In genomic region chr4:48778431-48779094, GRCh38 we compare ENCODE assay signal across 8 cellular contexts. TPM values are rescaled to one million over a fixed set of nuclear protein-coding genes. Genes with fewer than 3 reads are reported as not detected.
A peak's percentile ranks its signal among the peaks of the same experiment; 100 is the strongest.
DNase-seq lines count a peak whose midpoint lies in the region; ATAC-seq and TF ChIP-seq lines count a peak whose summit lies in the region.

No MANE protein-coding gene starts in this region.

- H3K9me3 Mint-ChIP-seq in CD4-positive, alpha-beta T cell, result no peaks in the 10 kb centered on the region
- no peaks in the 10 kb centered on the region for H3K9me3 Mint-ChIP-seq in activated naive CD8-positive, alpha-beta T cell treated with anti-CD3 and anti-CD28 coated beads, Interleukin-2, amount 50 U/mL, for 24 hours
- no peaks in the 10 kb centered on the region for H3K9me3 Mint-ChIP-seq in immature natural killer cell

- POLR2A ChIA-PET in CD4-positive, alpha-beta T cell (lab: Charles Lee), result interaction anchor here (0.5 to 4.5 kb wide), 16 partner anchors 9 to 645 kb away, joined by 3 to 51 read pairs (median 4); partner anchors contain the start of genes OCIAD1, OCIAD2 and TXK

- H3K27me3 ChIP-seq in CD4-positive, alpha-beta T cell (ENCODE audit: control insufficient read depth, insufficient read depth, low read length), result no peaks in the 10 kb centered on the region
- H3K27me3 ChIP-seq in stomach smooth muscle (ENCODE audit: control insufficient read depth in 1 of 2, insufficient read depth in 2 of 2, low read length in 2 of 2), result no peaks in the 10 kb centered on the region

- CTCF ChIA-PET in CD4-positive, alpha-beta T cell (lab: Charles Lee), result interaction anchor here (1.0 to 1.6 kb wide), 5 partner anchors 9 to 200 kb away, joined by 3 to 4 read pairs (median 3); no protein-coding TSS in a partner anchor

- H3K27me3 Mint-ChIP-seq in CD4-positive, alpha-beta T cell, result no peaks in the 10 kb centered on the region
- H3K27me3 Mint-ChIP-seq in activated naive CD8-positive, alpha-beta T cell treated with anti-CD3 and anti-CD28 coated beads, Interleukin-2, amount 50 U/mL, for 24 hours, result no peaks in the 10 kb centered on the region
- H3K27me3 Mint-ChIP-seq in immature natural killer cell (ENCODE audit: low read depth in 3 of 3), result peaks cover 4 to 15% (median 6%) of the 10 kb centered on the region in 3 donors

- no peaks in the 10 kb centered on the region for H3K9me3 ChIP-seq in CD4-positive, alpha-beta T cell (ENCODE audit: control insufficient read depth, low read length)
- no peaks in the 10 kb centered on the region for H3K9me3 ChIP-seq in stomach smooth muscle (ENCODE audit: control insufficient read depth in 2 of 2, low read length in 2 of 2)

- ATAC-seq in CD4-positive, alpha-beta T cell (ENCODE audit: poor library complexity), result no peak
- no peak for ATAC-seq in activated naive CD8-positive, alpha-beta T cell treated with anti-CD3 and anti-CD28 coated beads, Interleukin-2, amount 50 U/mL, for 24 hours
- no peak for ATAC-seq in GM21381 (IDR thresholded peaks at IDR 0.05; ENCODE audit: unreplicated experiment)

- peak overlapping the region; percentile 85 to 92 for H3K4me3 ChIP-seq in stomach smooth muscle (ENCODE audit: low read length in 2 of 2)

- peak overlapping the region; percentile 84 to 87 for H3K9ac ChIP-seq in stomach smooth muscle (ENCODE audit: low read length in 2 of 2)

- H3K27ac Mint-ChIP-seq in CD4-positive, alpha-beta T cell, result peak overlapping the region; percentile 84
- peak overlapping the region; percentile 79 for H3K27ac Mint-ChIP-seq in activated naive CD8-positive, alpha-beta T cell treated with anti-CD3 and anti-CD28 coated beads, Interleukin-2, amount 50 U/mL, for 24 hours
- H3K27ac Mint-ChIP-seq in immature natural killer cell, result peak overlapping the region; percentile 92 to 96 (median 95)

- DNase-seq in CD4-positive, alpha-beta T cell, result no peak
- DNase-seq in HuH-7.5 (ENCODE audit: low spot score) (peak; percentile 11), immature natural killer cell (peak in 1 of 3 donors; percentile 12), GOT3 (lab: John Stamatoyannopoulos, UW) (no peak)
- no peak for DNase-seq in activated naive CD8-positive, alpha-beta T cell treated with anti-CD3 and anti-CD28 coated beads, Interleukin-2, amount 50 U/mL, for 24 hours
- no peak for DNase-seq in effector CD8-positive, alpha-beta T cell (lab: John Stamatoyannopoulos, UW)

- peaks cover 20% of the 10 kb centered on the region for H3K4me1 ChIP-seq in stomach smooth muscle (ENCODE audit: control insufficient read depth, insufficient read depth, low read length)

- peaks cover 22% of the 10 kb centered on the region for H3K36me3 Mint-ChIP-seq in CD4-positive, alpha-beta T cell (ENCODE audit: low read depth)
- H3K36me3 Mint-ChIP-seq in activated naive CD8-positive, alpha-beta T cell treated with anti-CD3 and anti-CD28 coated beads, Interleukin-2, amount 50 U/mL, for 24 hours (ENCODE audit: low read depth), result no peaks in the 10 kb centered on the region
- H3K36me3 Mint-ChIP-seq in immature natural killer cell, result no peaks in the 10 kb centered on the region

- peaks cover 71% of the 10 kb centered on the region for H3K4me1 Mint-ChIP-seq in CD4-positive, alpha-beta T cell (ENCODE audit: low read depth)
- peaks cover 45% of the 10 kb centered on the region for H3K4me1 Mint-ChIP-seq in activated naive CD8-positive, alpha-beta T cell treated with anti-CD3 and anti-CD28 coated beads, Interleukin-2, amount 50 U/mL, for 24 hours
- H3K4me1 Mint-ChIP-seq in immature natural killer cell, result peaks cover 55 to 66% of the 10 kb centered on the region in 2 donors

- H3K27ac ChIP-seq in CD4-positive, alpha-beta T cell (ENCODE audit: low read depth, low read length), result peak overlapping the region; percentile 91
- peak overlapping the region; percentile 90 for H3K27ac ChIP-seq in stomach smooth muscle (ENCODE audit: low read length)

- H3K36me3 ChIP-seq in stomach smooth muscle (ENCODE audit: control insufficient read depth in 2 of 2, insufficient read depth in 2 of 2, low read length in 2 of 2), result no peaks in the 10 kb centered on the region

- TF ChIP-seq CTCF in CD4-positive, alpha-beta T cell (IDR thresholded peaks at IDR 0.05), result no peak

- intact Hi-C loops in CD4-positive, alpha-beta T cell (cut with DNase I, micrococcal nuclease), result loop anchor here (5.0 to 10.0 kb wide), 6 partner anchors 51 to 184 kb away; partner anchors contain the start of gene OCIAD2 (in 1 of the 2)

- H3K4me3 Mint-ChIP-seq in CD4-positive, alpha-beta T cell, result peak overlapping the region; percentile 89
- peak overlapping the region; percentile 96 for H3K4me3 Mint-ChIP-seq in activated naive CD8-positive, alpha-beta T cell treated with anti-CD3 and anti-CD28 coated beads, Interleukin-2, amount 50 U/mL, for 24 hours
- peak overlapping the region; percentile 86 to 95 (median 94) for H3K4me3 Mint-ChIP-seq in immature natural killer cell

RNA-seq across cellular contexts. Expression of gene FRYL, which starts 1.5 kb away (rescaled TPM):
- 10 to 100 TPM; 86.1 to 87.7 TPM for total RNA-seq in CD4-positive, alpha-beta T cell
- 10 to 100 TPM; 25.8 to 57.9 (median 26.7) TPM for polyA plus RNA-seq in immature natural killer cell

RNA-seq across cellular contexts. Expression of gene OCIAD1, which starts 52.3 kb away (rescaled TPM):
- total RNA-seq in CD4-positive, alpha-beta T cell, result 10 to 100 TPM; 85.7 to 89.9 TPM
- polyA plus RNA-seq in immature natural killer cell, result 100 to 1,000 TPM; 159 to 181 (median 160) TPM
